ENCODE assay signal across 8 cellular contexts in genomic region chr22:26398741-26399153, GRCh38. TPM values are rescaled to one million over a fixed set of nuclear protein-coding genes. Genes with fewer than 3 reads are reported as not detected.
A peak's percentile ranks its signal among the peaks of the same experiment; 100 is the strongest.
DNase-seq lines count a peak whose midpoint lies in the region; ATAC-seq, FAIRE-seq and TF ChIP-seq lines count a peak whose summit lies in the region.

No MANE protein-coding gene starts in this region.

- CTCF ChIA-PET in A549 (lab: Yijun Ruan, JAX): interaction anchor here (0.5 to 8.5 kb wide), 9 partner anchors 15 to 876 kb away, joined by 3 to 85 read pairs (median 4); no protein-coding TSS in a partner anchor
- CTCF ChIA-PET in activated CD8-positive, alpha-beta T cell treated with anti-CD3 and anti-CD28 coated beads, Interleukin-2, amount 10 ng/mL, durations not matched to agents 7 days and 5 days (lab: Charles Lee): interaction anchor here (0.8 to 4.9 kb wide), 5 partner anchors 32 to 275 kb away, joined by 3 to 52 read pairs (median 5); no protein-coding TSS in a partner anchor

- peaks cover 2% of the 10 kb centered on the region for H3K27me3 Mint-ChIP-seq in activated CD8-positive, alpha-beta T cell treated with anti-CD3 and anti-CD28 coated beads, Interleukin-2, amount 10 ng/mL, durations not matched to agents 7 days and 5 days (ENCODE audit: low read depth)
- H3K27me3 Mint-ChIP-seq in endodermal cell (ENCODE audit: insufficient read depth): peaks cover 3% of the 10 kb centered on the region

- H3K9ac ChIP-seq in endodermal cell (ENCODE audit: extremely low read depth, low read length, poor library complexity, severe bottlenecking): no peak overlapping the region

- H3K9me3 ChIP-seq in A549 (no peaks in the 10 kb centered on the region), endodermal cell (ENCODE audit: control insufficient read depth, low read length) (no peaks in the 10 kb centered on the region), mucosa of descending colon (no peaks in the 10 kb centered on the region)

- DNase-seq in A549 (ENCODE audit: low read depth in 1 of 2, low spot score in 1 of 2): peak; percentile 41 to 60
- peak; percentile 42 for DNase-seq in NCI-H345 (lab: John Stamatoyannopoulos, UW)
- DNase-seq in activated CD8-positive, alpha-beta T cell treated with anti-CD3 and anti-CD28 coated beads, Interleukin-2, amount 10 ng/mL, durations not matched to agents 7 days and 5 days: peak; percentile 66
- DNase-seq in endodermal cell: peak; percentile 88
- DNase-seq in mucosa of descending colon: peak in 2 of 3 donors; percentile 60 to 84
- peak; percentile 25 to 58 for DNase-seq in stimulated activated effector memory CD8-positive, alpha-beta T cell treated with anti-CD3 and anti-CD28 coated beads, Interleukin-12 subunit alpha, Interleukin-12 subunit beta, amount 100 ng/mL, for 72 hours (ENCODE audit: low spot score in 2 of 2)

- no peaks in the 10 kb centered on the region for H3K9me3 Mint-ChIP-seq in activated CD8-positive, alpha-beta T cell treated with anti-CD3 and anti-CD28 coated beads, Interleukin-2, amount 10 ng/mL, durations not matched to agents 7 days and 5 days (ENCODE audit: insufficient read depth)
- H3K9me3 Mint-ChIP-seq in endodermal cell: no peaks in the 10 kb centered on the region
- no peaks in the 10 kb centered on the region for H3K9me3 Mint-ChIP-seq in stimulated activated effector memory CD8-positive, alpha-beta T cell treated with anti-CD3 and anti-CD28 coated beads, Interleukin-12 subunit alpha, Interleukin-12 subunit beta, amount 100 ng/mL, for 72 hours

- peak; percentile 88 to 90; a peak in 5 of 6 replicates for ATAC-seq in A549
- ATAC-seq in activated CD8-positive, alpha-beta T cell treated with anti-CD3 and anti-CD28 coated beads, Interleukin-2, amount 10 ng/mL, durations not matched to agents 7 days and 5 days: peak; percentile 85
- ATAC-seq in mucosa of descending colon: peak; percentile 85
- peak; percentile 86 for ATAC-seq in stimulated activated effector memory CD8-positive, alpha-beta T cell treated with anti-CD3 and anti-CD28 coated beads, Interleukin-12 subunit alpha, Interleukin-12 subunit beta, amount 100 ng/mL, for 72 hours
- no peak for ATAC-seq in GM21529 (IDR thresholded peaks at IDR 0.05; ENCODE audit: unreplicated experiment)

- H3K4me3 ChIP-seq in A549 (no peak overlapping the region), endodermal cell (ENCODE audit: low read length) (no peak overlapping the region), mucosa of descending colon (no peak overlapping the region)

- FAIRE-seq in A549 (lab: Jason Lieb, UNC): no peak

- intact Hi-C loops in mucosa of descending colon (cut with DNase I, micrococcal nuclease): loop anchor here in 1 of 2 donors (2.0 kb wide), 1 partner anchor 62 kb away; no protein-coding TSS in a partner anchor

- H3K36me3 ChIP-seq in endodermal cell (ENCODE audit: control insufficient read depth, insufficient read depth, low read length) (no peaks in the 10 kb centered on the region), mucosa of descending colon (ENCODE audit: low read depth) (no peaks in the 10 kb centered on the region)

- peaks cover 1% of the 10 kb centered on the region for H3K4me1 Mint-ChIP-seq in activated CD8-positive, alpha-beta T cell treated with anti-CD3 and anti-CD28 coated beads, Interleukin-2, amount 10 ng/mL, durations not matched to agents 7 days and 5 days (ENCODE audit: low read depth)
- peaks cover 11% of the 10 kb centered on the region for H3K4me1 Mint-ChIP-seq in endodermal cell
- H3K4me1 Mint-ChIP-seq in stimulated activated effector memory CD8-positive, alpha-beta T cell treated with anti-CD3 and anti-CD28 coated beads, Interleukin-12 subunit alpha, Interleukin-12 subunit beta, amount 100 ng/mL, for 72 hours: no peaks in the 10 kb centered on the region

- POLR2A ChIA-PET in A549 (lab: Yijun Ruan, JAX): no interaction called here
- POLR2A ChIA-PET in activated CD8-positive, alpha-beta T cell treated with anti-CD3 and anti-CD28 coated beads, Interleukin-2, amount 10 ng/mL, durations not matched to agents 7 days and 5 days (lab: Charles Lee): no interaction called here

- TF ChIP-seq RAD21 in A549 (conservative IDR thresholded peaks at IDR 0.05 in 1 of 2, IDR thresholded peaks at IDR 0.05 in 1 of 2): peak; percentile 81

- 36% methylated on average over 3 of the region's 3 CpGs for WGBS in A549 (ENCODE audit: missing lambda C conversion rate)
- WGBS in endodermal cell (ENCODE audit: insufficient coverage in 1 of 2, insufficient read length in 1 of 2), 2 experiments: 39 to 47% methylated on average over 3 of the region's 3 CpGs

- peak; percentile 63 for TF ChIP-seq CTCF in A549 (IDR thresholded peaks at IDR 0.05)
- TF ChIP-seq CTCF in GM12873 (IDR thresholded peaks at IDR 0.05; ENCODE audit: insufficient read depth, low read depth, low read length, missing control alignments): peak; percentile 74
- TF ChIP-seq CTCF in endodermal cell (conservative IDR thresholded peaks at IDR 0.05): peak; percentile 89
- TF ChIP-seq CTCF in mucosa of descending colon (IDR thresholded peaks at IDR 0.05): peak; percentile 55

- no peaks in the 10 kb centered on the region for H3K36me3 Mint-ChIP-seq in activated CD8-positive, alpha-beta T cell treated with anti-CD3 and anti-CD28 coated beads, Interleukin-2, amount 10 ng/mL, durations not matched to agents 7 days and 5 days (ENCODE audit: low read depth)
- H3K36me3 Mint-ChIP-seq in endodermal cell (ENCODE audit: low read depth): no peaks in the 10 kb centered on the region
- no peaks in the 10 kb centered on the region for H3K36me3 Mint-ChIP-seq in stimulated activated effector memory CD8-positive, alpha-beta T cell treated with anti-CD3 and anti-CD28 coated beads, Interleukin-12 subunit alpha, Interleukin-12 subunit beta, amount 100 ng/mL, for 72 hours

- TF ChIP-seq POLR2A in A549 (IDR thresholded peaks at IDR 0.05; ENCODE audit: low read length): no peak

- H3K27ac ChIP-seq in A549: no peak overlapping the region
- H3K27ac ChIP-seq in endodermal cell (ENCODE audit: low read depth, low read length): no peak overlapping the region

- H3K27ac Mint-ChIP-seq in activated CD8-positive, alpha-beta T cell treated with anti-CD3 and anti-CD28 coated beads, Interleukin-2, amount 10 ng/mL, durations not matched to agents 7 days and 5 days: no peak overlapping the region
- no peak overlapping the region for H3K27ac Mint-ChIP-seq in endodermal cell
- H3K27ac Mint-ChIP-seq in stimulated activated effector memory CD8-positive, alpha-beta T cell treated with anti-CD3 and anti-CD28 coated beads, Interleukin-12 subunit alpha, Interleukin-12 subunit beta, amount 100 ng/mL, for 72 hours: no peak overlapping the region

- no peak for TF ChIP-seq EP300 in A549 (IDR thresholded peaks at IDR 0.05)

- H3K4me1 ChIP-seq in A549 (no peaks in the 10 kb centered on the region), endodermal cell (ENCODE audit: control insufficient read depth, insufficient read depth, low read length) (no peaks in the 10 kb centered on the region), mucosa of descending colon (ENCODE audit: low read depth) (no peaks in the 10 kb centered on the region)

- H3K4me2 ChIP-seq in A549: no peak overlapping the region

- no peak overlapping the region for H3K4me3 Mint-ChIP-seq in activated CD8-positive, alpha-beta T cell treated with anti-CD3 and anti-CD28 coated beads, Interleukin-2, amount 10 ng/mL, durations not matched to agents 7 days and 5 days
- H3K4me3 Mint-ChIP-seq in endodermal cell: no peak overlapping the region
- no peak overlapping the region for H3K4me3 Mint-ChIP-seq in stimulated activated effector memory CD8-positive, alpha-beta T cell treated with anti-CD3 and anti-CD28 coated beads, Interleukin-12 subunit alpha, Interleukin-12 subunit beta, amount 100 ng/mL, for 72 hours

- H3K27me3 ChIP-seq in endodermal cell (ENCODE audit: control insufficient read depth, insufficient read depth, low read length, poor library complexity, severe bottlenecking): no peaks in the 10 kb centered on the region

TF ChIP-seq in A549, 52 proteins besides CTCF, POLR2A, EP300 and RAD21:
- TF ChIP-seq RARB (CRISPR knock-in tag; IDR thresholded peaks at IDR 0.05) (no peak), SMC3 (IDR thresholded peaks at IDR 0.05) (peak; percentile 73), FOSL2 (IDR thresholded peaks at IDR 0.05) (no peak), FOSL2 (CRISPR knock-in tag; IDR thresholded peaks at IDR 0.05) (no peak), SREBF2 (IDR thresholded peaks at IDR 0.05) (no peak), RNF2 (IDR thresholded peaks at IDR 0.05; ENCODE audit: borderline replicate concordance, low read depth) (no peak)

RNA-seq across cellular contexts. Expression of gene ASPHD2, which starts 30.3 kb away (rescaled TPM):
- 1.2 and 1.3 TPM in 2 replicates for polyA plus RNA-seq in A549 (2011; rRNA removed)
- polyA plus RNA-seq in A549 (2012; cell fraction: cytosol; rRNA removed): 1.0 and 1.6 TPM in 2 replicates
- 1.2 TPM in 2 replicates for polyA plus RNA-seq in A549 (2012; cell fraction: nucleus; rRNA removed)
- polyA plus RNA-seq in A549 (2017; fragmentation: RNase III; extraction: RNeasy Plus Mini Kit Qiagen cat#74134 plus additional on column Dnase treatment): 0.72 to 0.92 TPM (median 0.84 TPM) in 3 replicates
- 1.5 TPM in 2 replicates for polyA minus RNA-seq in A549 (2011; rRNA and poly(A)+ RNA removed)
- 10 to 100 TPM in 1 of 2 experiments, 1 to 10 TPM in 1; 9.2 to 10.0 TPM for total RNA-seq in activated CD8-positive, alpha-beta T cell treated with anti-CD3 and anti-CD28 coated beads, Interleukin-2, amount 10 ng/mL, durations not matched to agents 7 days and 5 days
- 1 to 10 TPM; 6.0 to 7.3 TPM for total RNA-seq in endodermal cell
- polyA plus RNA-seq in endodermal cell (2013, experiment 1 of 2): 13.9 TPM
- 12.9 TPM for polyA plus RNA-seq in endodermal cell (2013, experiment 2 of 2)
- 1 to 10 TPM; 2.7 to 3.7 (median 3.5) TPM for total RNA-seq in mucosa of descending colon
